ENCODE assay signal across 11 cellular contexts in the genomic region with DNA sequence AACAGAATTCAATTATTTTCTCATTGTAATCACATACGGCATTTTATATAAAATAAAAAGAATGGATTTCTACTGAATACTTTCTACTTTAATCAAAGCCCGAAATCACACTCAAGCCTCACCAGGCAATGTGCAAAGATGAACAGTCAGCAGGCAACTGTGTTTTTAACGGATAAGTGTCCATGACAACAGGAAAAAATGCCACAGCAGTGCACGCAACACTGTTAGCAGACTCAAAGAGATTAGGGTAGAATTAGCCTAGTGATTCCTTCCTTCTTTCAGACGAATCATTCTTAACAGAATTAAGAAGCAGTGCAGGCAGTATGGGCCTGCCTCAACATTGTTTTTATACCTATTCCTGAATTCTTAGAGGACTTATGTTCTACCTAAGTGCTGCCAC.
DNase-seq lines count a peak whose midpoint lies in the region; ATAC-seq and TF ChIP-seq lines count a peak whose summit lies in the region.
"Had no signal": no experiment of that assay in that cellular context is flagged by ENCODE, and none has a peak within 500 bp of the region (broad histone marks: within the 10 kb centered on the region; RNA-seq: fewer than 3 reads in every experiment).

No MANE protein-coding gene starts in this region.

- H3K36me3 ChIP-seq in parathyroid adenoma (ENCODE audit: control insufficient read depth, insufficient read depth, low read length) (no peaks in the 10 kb centered on the region), upper lobe of right lung (no peaks in the 10 kb centered on the region)

- H2AFZ ChIP-seq in parathyroid adenoma, result peak overlapping the region; percentile 2

- intact Hi-C loops in upper lobe of right lung (cut with DNase I), result no loop called here

- TF ChIP-seq CTCF in fibroblast of pulmonary artery (IDR thresholded peaks at IDR 0.05; ENCODE audit: low read length, missing control alignments) (no peak), parathyroid adenoma (IDR thresholded peaks at IDR 0.05) (no peak), GM20000 (IDR thresholded peaks at IDR 0.05; ENCODE audit: extremely low read depth, missing control alignments) (no peak), upper lobe of right lung (IDR thresholded peaks at IDR 0.05) (no peak)

- no peaks in the 10 kb centered on the region for H3K79me2 ChIP-seq in parathyroid adenoma

- DNase-seq in H4 (ENCODE audit: low spot score), result peak; percentile 14
- peak; percentile 86 for DNase-seq in fibroblast of pulmonary artery (ENCODE audit: low read depth)
- DNase-seq in cortex of kidney (lab: John Stamatoyannopoulos, UW), result no peak
- no peak for DNase-seq in GM20000 (ENCODE audit: low spot score)
- DNase-seq in upper lobe of right lung, result no peak
- DNase-seq: activated CD4-positive, alpha-beta memory T cell treated with anti-CD3 and anti-CD28 coated beads, Interleukin-2, amount 10 ng/mL, durations not matched to agents 7 days and 5 days; activated naive CD4-positive, alpha-beta T cell treated with anti-CD3 and anti-CD28 coated beads, Interleukin-2, amount 10 ng/mL, durations not matched to agents 7 days and 5 days; effector memory CD8-positive, alpha-beta T cell; NCI-H69 had no signal

- H3K27me3 ChIP-seq in parathyroid adenoma (ENCODE audit: control insufficient read depth, insufficient read depth, low read length), result no peaks in the 10 kb centered on the region
- H3K27me3 ChIP-seq in upper lobe of right lung, result no peaks in the 10 kb centered on the region

- ATAC-seq in SK-N-SH treated with all-trans-retinoic acid at 6 μM for 48 hours, result peak; percentile 68
- ATAC-seq in upper lobe of right lung, result no peak
- ATAC-seq: effector memory CD8-positive, alpha-beta T cell had no signal

- H3K4me1 ChIP-seq in parathyroid adenoma, result peaks cover 37% of the 10 kb centered on the region
- no peaks in the 10 kb centered on the region for H3K4me1 ChIP-seq in upper lobe of right lung

- no peak overlapping the region for H3K4me2 ChIP-seq in parathyroid adenoma (ENCODE audit: low read length)

- H3K4me3 ChIP-seq in fibroblast of pulmonary artery (replicated peaks; ENCODE audit: low read depth, low read length), result no peak overlapping the region
- H3K4me3 ChIP-seq in parathyroid adenoma (ENCODE audit: low read depth, low read length), result no peak overlapping the region
- H3K4me3 ChIP-seq in upper lobe of right lung, result no peak overlapping the region

- H3K9me3 ChIP-seq in parathyroid adenoma (ENCODE audit: control insufficient read depth, low read length) (no peaks in the 10 kb centered on the region), upper lobe of right lung (no peaks in the 10 kb centered on the region)

- H3K27ac ChIP-seq in parathyroid adenoma (peak overlapping the region; percentile 58), upper lobe of right lung (no peak overlapping the region)

- H3K9ac ChIP-seq in parathyroid adenoma, result no peak overlapping the region

TF ChIP-seq in SK-N-SH treated with all-trans-retinoic acid at 6 μM for 48 hours, 23 proteins besides CTCF, POLR2A, EP300 and RAD21 (continues in another document):
- TF ChIP-seq, protein P1, sequence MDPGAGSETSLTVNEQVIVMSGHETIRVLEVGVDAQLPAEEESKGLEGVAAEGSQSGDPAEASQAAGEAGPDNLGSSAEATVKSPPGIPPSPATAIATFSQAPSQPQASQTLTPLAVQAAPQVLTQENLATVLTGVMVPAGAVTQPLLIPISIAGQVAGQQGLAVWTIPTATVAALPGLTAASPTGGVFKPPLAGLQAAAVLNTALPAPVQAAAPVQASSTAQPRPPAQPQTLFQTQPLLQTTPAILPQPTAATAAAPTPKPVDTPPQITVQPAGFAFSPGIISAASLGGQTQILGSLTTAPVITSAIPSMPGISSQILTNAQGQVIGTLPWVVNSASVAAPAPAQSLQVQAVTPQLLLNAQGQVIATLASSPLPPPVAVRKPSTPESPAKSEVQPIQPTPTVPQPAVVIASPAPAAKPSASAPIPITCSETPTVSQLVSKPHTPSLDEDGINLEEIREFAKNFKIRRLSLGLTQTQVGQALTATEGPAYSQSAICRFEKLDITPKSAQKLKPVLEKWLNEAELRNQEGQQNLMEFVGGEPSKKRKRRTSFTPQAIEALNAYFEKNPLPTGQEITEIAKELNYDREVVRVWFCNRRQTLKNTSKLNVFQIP (CRISPR knock-in tag; IDR thresholded peaks at IDR 0.05; ENCODE audit: borderline replicate concordance, low read depth), result no peak
- TF ChIP-seq CSDC2 (CRISPR knock-in tag; IDR thresholded peaks at IDR 0.05), result no peak
- TF ChIP-seq TCF4 (CRISPR knock-in tag; IDR thresholded peaks at IDR 0.05; ENCODE audit: borderline replicate concordance), result no peak
- no peak for TF ChIP-seq ZC3H10 (CRISPR knock-in tag; IDR thresholded peaks at IDR 0.05)
- TF ChIP-seq ARNTL (CRISPR knock-in tag; IDR thresholded peaks at IDR 0.05; ENCODE audit: borderline replicate concordance, low read depth), result no peak
- no peak for TF ChIP-seq ZNF8 (CRISPR knock-in tag; IDR thresholded peaks at IDR 0.05)
- no peak for TF ChIP-seq ZFP3 (CRISPR knock-in tag; IDR thresholded peaks at IDR 0.05)
- TF ChIP-seq ZNF70 (CRISPR knock-in tag; IDR thresholded peaks at IDR 0.05), result no peak
- TF ChIP-seq TOX (CRISPR knock-in tag; IDR thresholded peaks at IDR 0.05; ENCODE audit: borderline replicate concordance), result no peak
- TF ChIP-seq, protein P2, sequence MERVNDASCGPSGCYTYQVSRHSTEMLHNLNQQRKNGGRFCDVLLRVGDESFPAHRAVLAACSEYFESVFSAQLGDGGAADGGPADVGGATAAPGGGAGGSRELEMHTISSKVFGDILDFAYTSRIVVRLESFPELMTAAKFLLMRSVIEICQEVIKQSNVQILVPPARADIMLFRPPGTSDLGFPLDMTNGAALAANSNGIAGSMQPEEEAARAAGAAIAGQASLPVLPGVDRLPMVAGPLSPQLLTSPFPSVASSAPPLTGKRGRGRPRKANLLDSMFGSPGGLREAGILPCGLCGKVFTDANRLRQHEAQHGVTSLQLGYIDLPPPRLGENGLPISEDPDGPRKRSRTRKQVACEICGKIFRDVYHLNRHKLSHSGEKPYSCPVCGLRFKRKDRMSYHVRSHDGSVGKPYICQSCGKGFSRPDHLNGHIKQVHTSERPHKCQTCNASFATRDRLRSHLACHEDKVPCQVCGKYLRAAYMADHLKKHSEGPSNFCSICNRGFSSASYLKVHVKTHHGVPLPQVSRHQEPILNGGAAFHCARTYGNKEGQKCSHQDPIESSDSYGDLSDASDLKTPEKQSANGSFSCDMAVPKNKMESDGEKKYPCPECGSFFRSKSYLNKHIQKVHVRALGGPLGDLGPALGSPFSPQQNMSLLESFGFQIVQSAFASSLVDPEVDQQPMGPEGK (CRISPR knock-in tag; IDR thresholded peaks at IDR 0.05; ENCODE audit: borderline replicate concordance), result no peak
- TF ChIP-seq ISL1 (CRISPR knock-in tag; IDR thresholded peaks at IDR 0.05), result no peak
- no peak for TF ChIP-seq ESRRG (CRISPR knock-in tag; IDR thresholded peaks at IDR 0.05)
- no peak for TF ChIP-seq ZFP30 (CRISPR knock-in tag; IDR thresholded peaks at IDR 0.05)
- no peak for TF ChIP-seq BACH2 (CRISPR knock-in tag; IDR thresholded peaks at IDR 0.05; ENCODE audit: borderline replicate concordance)
- no peak for TF ChIP-seq RARB (CRISPR knock-in tag; IDR thresholded peaks at IDR 0.05)
- TF ChIP-seq, protein P3, sequence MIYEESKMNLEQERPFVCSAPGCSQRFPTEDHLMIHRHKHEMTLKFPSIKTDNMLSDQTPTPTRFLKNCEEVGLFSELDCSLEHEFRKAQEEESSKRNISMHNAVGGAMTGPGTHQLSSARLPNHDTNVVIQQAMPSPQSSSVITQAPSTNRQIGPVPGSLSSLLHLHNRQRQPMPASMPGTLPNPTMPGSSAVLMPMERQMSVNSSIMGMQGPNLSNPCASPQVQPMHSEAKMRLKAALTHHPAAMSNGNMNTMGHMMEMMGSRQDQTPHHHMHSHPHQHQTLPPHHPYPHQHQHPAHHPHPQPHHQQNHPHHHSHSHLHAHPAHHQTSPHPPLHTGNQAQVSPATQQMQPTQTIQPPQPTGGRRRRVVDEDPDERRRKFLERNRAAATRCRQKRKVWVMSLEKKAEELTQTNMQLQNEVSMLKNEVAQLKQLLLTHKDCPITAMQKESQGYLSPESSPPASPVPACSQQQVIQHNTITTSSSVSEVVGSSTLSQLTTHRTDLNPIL (CRISPR knock-in tag; IDR thresholded peaks at IDR 0.05; ENCODE audit: low read depth), result no peak
- no peak for TF ChIP-seq CSRNP3 (CRISPR knock-in tag; IDR thresholded peaks at IDR 0.05)
- TF ChIP-seq GLIS3 (CRISPR knock-in tag; IDR thresholded peaks at IDR 0.05), result no peak

Comparison
In these comparisons a context has a peak if more than half of its experiments do, and no peak if none do; other contexts are left out.
1. DNase-seq: peak in H4 (single experiment) and fibroblast of pulmonary artery (single experiment); none in cortex of kidney (single experiment), GM20000 (single experiment) and upper lobe of right lung (single experiment).